ENCODE assay signal across 13 cellular contexts in the genomic region with DNA sequence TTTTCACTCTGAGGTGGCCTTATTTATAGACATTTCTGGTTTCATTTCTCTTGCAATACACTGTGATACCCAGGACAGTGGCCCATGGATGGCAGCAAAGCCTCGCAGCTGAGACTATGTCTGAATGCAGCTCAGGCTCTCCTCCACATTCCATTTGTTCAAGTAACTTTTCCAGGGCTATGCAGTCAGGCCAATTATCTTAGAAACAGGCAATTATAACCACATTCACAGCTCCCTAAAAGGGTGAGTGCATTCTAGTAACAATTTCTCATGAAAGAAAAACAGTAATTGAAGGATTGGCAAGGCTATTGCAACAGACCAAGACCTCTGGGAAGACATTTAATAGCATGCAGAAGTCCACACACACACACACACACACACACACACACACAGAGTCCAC.
DNase-seq lines count a peak whose midpoint lies in the region; ATAC-seq, FAIRE-seq and TF ChIP-seq lines count a peak whose summit lies in the region.
"Had no signal": no experiment of that assay in that cellular context is flagged by ENCODE, and none has a peak within 500 bp of the region (broad histone marks: within the 10 kb centered on the region; RNA-seq: fewer than 3 reads in every experiment).

No MANE protein-coding gene starts in this region.

- H2AFZ ChIP-seq in OCI-LY7 (ENCODE audit: low read length) = no peak overlapping the region

- no peaks in the 10 kb centered on the region for H3K9me2 ChIP-seq in OCI-LY7 (ENCODE audit: insufficient read depth, low read length)

- no peaks in the 10 kb centered on the region for H4K20me1 ChIP-seq in OCI-LY7 (ENCODE audit: insufficient read depth, low read length)

- no peaks in the 10 kb centered on the region for H3K4me1 ChIP-seq in OCI-LY7 (ENCODE audit: insufficient read depth, low read length, poor library complexity, severe bottlenecking)

- CTCF ChIA-PET in OCI-LY7 (lab: Charles Lee; ENCODE audit: unreplicated experiment) = no interaction called here

- no peaks in the 10 kb centered on the region for H3K36me3 ChIP-seq in OCI-LY7 (ENCODE audit: insufficient read depth, low read length)

- intact Hi-C loops in OCI-LY7 (cut with micrococcal nuclease; ENCODE audit: unreplicated experiment) = loop anchor here (5.0 to 10.0 kb wide), 3 partner anchors 923 to 1461 kb away; no protein-coding TSS in a partner anchor

- H3K9me3 ChIP-seq in OCI-LY7 (ENCODE audit: low read length) = no peaks in the 10 kb centered on the region

- ATAC-seq in GM18870 (IDR thresholded peaks at IDR 0.05; ENCODE audit: unreplicated experiment) = no peak

- DNase-seq in NCI-H1105 treated with DMSO at 0.1 percent for 48 hours (lab: John Stamatoyannopoulos, UW) (peak; percentile 15), NCI-H1105 (lab: John Stamatoyannopoulos, UW) (no peak), OCI-LY7 (ENCODE audit: low spot score) (no peak), fibroblast of pulmonary artery (ENCODE audit: low read depth) (peak; percentile 50), skeletal muscle cell (ENCODE audit: low read depth) (peak; percentile 77), GM19239 (ENCODE audit: insufficient read length, low spot score) (no peak), amniotic stem cell (lab: John Stamatoyannopoulos, UW) (no peak)
- DNase-seq: activated gamma-delta T cell treated with Interleukin-2 at 50 U/mL for 16 hours, NCI-H774, T-helper 1 cell had no signal

- H3K4me2 ChIP-seq in OCI-LY7 (ENCODE audit: low read length) = no peak overlapping the region

- H3K27ac ChIP-seq in OCI-LY7 (ENCODE audit: low read depth, low read length, poor library complexity, severe bottlenecking) = no peak overlapping the region

- no TSS peak for BruUV-seq in OCI-LY7 (replicated peaks; lab: Mats Ljungman, UMichigan)

- H3K79me2 ChIP-seq in OCI-LY7 (ENCODE audit: insufficient read depth, low read depth, low read length) = no peaks in the 10 kb centered on the region

- no peak for FAIRE-seq in GM19239 (lab: Jason Lieb, UNC)
- FAIRE-seq: A204.1, G401.6 had no signal

- H3K4me3 ChIP-seq in OCI-LY7 (ENCODE audit: low read depth, low read length, poor library complexity, severe bottlenecking) (no peak overlapping the region), fibroblast of pulmonary artery (replicated peaks; ENCODE audit: low read depth, low read length) (no peak overlapping the region), skeletal muscle cell (ENCODE audit: low read depth, low read length) (no peak overlapping the region)

- TF ChIP-seq CTCF in OCI-LY7 (conservative IDR thresholded peaks at IDR 0.05; ENCODE audit: low read length) (0 out of 2 replicates have a peak, but pooled peaks have one; percentile 10), fibroblast of pulmonary artery (IDR thresholded peaks at IDR 0.05; ENCODE audit: low read length, missing control alignments) (no peak)

- POLR2A ChIA-PET in OCI-LY7 (lab: Charles Lee) = interaction anchor here (0.7 to 1.1 kb wide), 2 partner anchors 9 to 1337 kb away, joined by 3 to 5 read pairs; no protein-coding TSS in a partner anchor

Comparison
In these comparisons a context has a peak if more than half of its experiments do, and no peak if none do; other contexts are left out.
1. DNase-seq: peak in NCI-H1105 treated with DMSO at 0.1 percent for 48 hours (single experiment), fibroblast of pulmonary artery (single experiment) and skeletal muscle cell (single experiment); none in NCI-H1105 (single experiment), OCI-LY7 (single experiment), GM19239 (single experiment) and amniotic stem cell (single experiment).